11 cellular contexts compared by ENCODE assay signal in the genomic region with DNA sequence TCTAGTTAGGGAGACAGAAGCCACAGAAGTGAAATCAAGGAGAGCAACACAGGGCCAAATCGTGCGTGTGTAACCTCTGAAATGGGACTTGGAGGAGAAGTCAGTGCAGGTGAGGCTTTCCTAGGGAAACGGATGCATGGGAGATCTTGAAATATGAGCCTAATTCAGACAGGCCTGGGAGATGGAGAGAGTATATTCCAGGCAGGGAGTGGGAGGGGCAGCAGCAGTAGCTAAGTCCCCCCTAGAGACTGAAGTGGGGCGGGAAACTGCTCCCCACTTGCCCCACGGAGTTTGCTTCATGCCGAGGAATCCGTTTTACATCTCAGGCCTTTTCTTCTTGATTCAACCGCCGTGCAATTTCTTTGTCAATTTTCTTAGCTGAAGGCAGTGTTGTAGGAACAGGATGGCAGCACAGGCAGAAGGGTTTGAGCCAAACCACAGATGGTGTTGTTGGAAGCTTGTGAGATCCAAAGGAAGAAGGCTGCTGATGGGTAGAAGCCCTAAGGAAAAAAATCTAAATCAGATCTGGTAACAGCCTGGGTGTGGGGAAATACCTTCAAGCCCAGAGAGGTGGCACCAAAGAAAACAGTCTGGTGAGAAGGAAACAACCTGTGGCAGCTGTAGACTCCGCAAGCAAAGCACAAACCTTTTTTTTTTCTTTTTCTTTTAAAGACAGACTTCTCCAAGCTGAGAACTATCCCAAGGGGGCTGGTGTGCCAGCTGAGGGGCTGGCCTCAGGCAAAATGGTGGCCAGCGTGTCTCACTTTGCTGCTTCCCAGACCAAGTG. TPM values are rescaled to one million over a fixed set of nuclear protein-coding genes. Genes with fewer than 3 reads are reported as not detected.
DNase-seq lines count a peak whose midpoint lies in the region; ATAC-seq, FAIRE-seq and TF ChIP-seq lines count a peak whose summit lies in the region.
"Had no signal": no experiment of that assay in that cellular context is flagged by ENCODE, and none has a peak within 500 bp of the region (broad histone marks: within the 10 kb centered on the region; RNA-seq: fewer than 3 reads in every experiment).

No MANE protein-coding gene starts in this region.

- TF ChIP-seq EP300 in SK-N-SH (IDR thresholded peaks at IDR 0.05; ENCODE audit: borderline replicate concordance in 1 of 2, low read depth in 1 of 2, low read length in 1 of 2) = no peak; a peak in 1 of 4 replicates

- intact Hi-C loops in kidney (cut with DNase I) = no loop called here

- H3K9ac ChIP-seq in SK-N-SH = peak overlapping the region; percentile 83; the same call in 1 of the 2 replicates
- H3K9ac ChIP-seq in adipocyte (ENCODE audit: low read length) = peak overlapping the region; percentile 87
- H3K9ac ChIP-seq in kidney (ENCODE audit: low read length in 2 of 2) = no peak overlapping the region

- peak overlapping the region; percentile 79; the same call in 1 of the 2 replicates for H3K4me2 ChIP-seq in SK-N-SH

- POLR2A ChIA-PET in SK-N-SH (lab: Yijun Ruan, JAX) = interaction anchor here (0.6 to 7.1 kb wide), 5 partner anchors 19 to 39 kb away, joined by 3 to 97 read pairs (median 11); a partner anchor contains a TSS

- no peak overlapping the region for H2AFZ ChIP-seq in SK-N-SH (ENCODE audit: low read depth)

- peak overlapping the region; percentile 100 for H3K27ac ChIP-seq in SK-N-SH (ENCODE audit: low read depth in 2 of 2, low read length in 1 of 2)
- H3K27ac ChIP-seq in kidney (ENCODE audit: low read depth in 2 of 2, low read length in 2 of 2) = peak overlapping the region; percentile 10 to 29
- peak overlapping the region; percentile 25 for H3K27ac ChIP-seq in temporal lobe (ENCODE audit: low read depth, low read length)

- TF ChIP-seq CTCF in SK-N-SH (IDR thresholded peaks at IDR 0.05) = no peak
- no peak for TF ChIP-seq CTCF in kidney (IDR thresholded peaks at IDR 0.05; ENCODE audit: borderline replicate concordance, extremely low read depth, insufficient read depth)

- no peaks in the 10 kb centered on the region for H3K9me2 ChIP-seq in SK-N-SH

- DNase-seq in SK-N-SH (no peak), adipocyte (ENCODE audit: low read depth) (no peak), kidney (no peak), MV-4-11 (lab: John Stamatoyannopoulos, UW) (no peak)
- DNase-seq: NCI-H2081 treated with DMSO at 0.1 percent for 48 hours had no signal

- H4K20me1 ChIP-seq in SK-N-SH (ENCODE audit: insufficient read depth) = peaks cover 2% of the 10 kb centered on the region; the same call in 1 of the 2 replicates

- H3K4me3 ChIP-seq in SK-N-SH (ENCODE audit: low read depth in 2 of 2, low read length in 1 of 2) (no peak overlapping the region), adipocyte (ENCODE audit: low read length) (no peak overlapping the region), kidney (ENCODE audit: low read length in 2 of 2) (peak overlapping the region in 1 of 2 donors; percentile 5)

- 88% methylated on average over 11 of the region's 11 CpGs for WGBS in SK-N-SH (ENCODE audit: low lambda C conversion rate)

- peak; percentile 25; the same call in 1 of the 2 replicates for TF ChIP-seq RAD21 in SK-N-SH (IDR thresholded peaks at IDR 0.05; ENCODE audit: low read length)

- FAIRE-seq in kidney (lab: Jason Lieb, UNC) = no peak
- FAIRE-seq: bronchial epithelial cell had no signal

- peaks cover 91% of the 10 kb centered on the region for H3K79me2 ChIP-seq in SK-N-SH (ENCODE audit: insufficient read depth)

- H3F3A ChIP-seq in SK-N-SH (replicated peaks; ENCODE audit: insufficient read depth) = peaks cover 30% of the 10 kb centered on the region

- H3K4me1 ChIP-seq in SK-N-SH (ENCODE audit: control insufficient read depth in 1 of 2, insufficient read depth in 2 of 2, low read depth in 1 of 2, low read length in 1 of 2) (peaks cover 71 to 100% of the 10 kb centered on the region in 2 experiments), adipocyte (ENCODE audit: control insufficient read depth, insufficient read depth, low read length) (peaks cover 77% of the 10 kb centered on the region), kidney (ENCODE audit: control insufficient read depth in 1 of 2, insufficient read depth in 1 of 2, low read depth in 1 of 2, low read length in 2 of 2) (peaks cover 56 to 64% of the 10 kb centered on the region in 2 donors)

- ATAC-seq in SK-N-SH treated with all-trans-retinoic acid at 6 μM for 48 hours = no peak
- ATAC-seq in HG02981 (IDR thresholded peaks at IDR 0.05; ENCODE audit: unreplicated experiment) = no peak
- no peak for ATAC-seq in HG02852 (IDR thresholded peaks at IDR 0.05; ENCODE audit: unreplicated experiment)

- H3K9me3 ChIP-seq in SK-N-SH = no peaks in the 10 kb centered on the region
- no peaks in the 10 kb centered on the region for H3K9me3 ChIP-seq in adipocyte (ENCODE audit: control insufficient read depth, low read length)
- no peaks in the 10 kb centered on the region for H3K9me3 ChIP-seq in kidney (ENCODE audit: control insufficient read depth in 1 of 2, low read length in 2 of 2)

- H3K27me3 ChIP-seq in SK-N-SH (ENCODE audit: insufficient read depth) (no peaks in the 10 kb centered on the region), adipocyte (replicated peaks; ENCODE audit: control insufficient read depth, insufficient read depth, low read length) (no peaks in the 10 kb centered on the region)

- CTCF ChIA-PET in SK-N-SH (lab: Yijun Ruan, JAX) = interaction anchor here (0.7 to 17.7 kb wide), 16 partner anchors 8 to 327 kb away, joined by 3 to 194 read pairs (median 6); a partner anchor contains a TSS

- H3K36me3 ChIP-seq in SK-N-SH (replicated peaks in 1 of 2; ENCODE audit: control insufficient read depth in 1 of 2, insufficient read depth in 2 of 2, low read length in 1 of 2) (no peaks in the 10 kb centered on the region), adipocyte (ENCODE audit: control insufficient read depth, insufficient read depth, low read length, severe bottlenecking) (no peaks in the 10 kb centered on the region), kidney (ENCODE audit: control insufficient read depth in 1 of 2, insufficient read depth in 2 of 2, low read length in 2 of 2) (no peaks in the 10 kb centered on the region)

TF ChIP-seq in SK-N-SH, 30 proteins besides CTCF, POLR2A, EP300 and RAD21 (continues in another document):
- TF ChIP-seq FOXJ3 (CRISPR knock-in tag; IDR thresholded peaks at IDR 0.05) (no peak), NFIC (IDR thresholded peaks at IDR 0.05; ENCODE audit: borderline replicate concordance) (peak; percentile 26; the same call in 1 of the 2 replicates)
- TF ChIP-seq, protein P1, sequence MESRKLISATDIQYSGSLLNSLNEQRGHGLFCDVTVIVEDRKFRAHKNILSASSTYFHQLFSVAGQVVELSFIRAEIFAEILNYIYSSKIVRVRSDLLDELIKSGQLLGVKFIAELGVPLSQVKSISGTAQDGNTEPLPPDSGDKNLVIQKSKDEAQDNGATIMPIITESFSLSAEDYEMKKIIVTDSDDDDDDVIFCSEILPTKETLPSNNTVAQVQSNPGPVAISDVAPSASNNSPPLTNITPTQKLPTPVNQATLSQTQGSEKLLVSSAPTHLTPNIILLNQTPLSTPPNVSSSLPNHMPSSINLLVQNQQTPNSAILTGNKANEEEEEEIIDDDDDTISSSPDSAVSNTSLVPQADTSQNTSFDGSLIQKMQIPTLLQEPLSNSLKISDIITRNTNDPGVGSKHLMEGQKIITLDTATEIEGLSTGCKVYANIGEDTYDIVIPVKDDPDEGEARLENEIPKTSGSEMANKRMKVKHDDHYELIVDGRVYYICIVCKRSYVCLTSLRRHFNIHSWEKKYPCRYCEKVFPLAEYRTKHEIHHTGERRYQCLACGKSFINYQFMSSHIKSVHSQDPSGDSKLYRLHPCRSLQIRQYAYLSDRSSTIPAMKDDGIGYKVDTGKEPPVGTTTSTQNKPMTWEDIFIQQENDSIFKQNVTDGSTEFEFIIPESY (IDR thresholded peaks at IDR 0.05; ENCODE audit: borderline replicate concordance, low read depth) = no peak
- TF ChIP-seq, protein P2, sequence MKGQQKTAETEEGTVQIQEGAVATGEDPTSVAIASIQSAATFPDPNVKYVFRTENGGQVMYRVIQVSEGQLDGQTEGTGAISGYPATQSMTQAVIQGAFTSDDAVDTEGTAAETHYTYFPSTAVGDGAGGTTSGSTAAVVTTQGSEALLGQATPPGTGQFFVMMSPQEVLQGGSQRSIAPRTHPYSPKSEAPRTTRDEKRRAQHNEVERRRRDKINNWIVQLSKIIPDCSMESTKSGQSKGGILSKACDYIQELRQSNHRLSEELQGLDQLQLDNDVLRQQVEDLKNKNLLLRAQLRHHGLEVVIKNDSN (IDR thresholded peaks at IDR 0.05; ENCODE audit: borderline replicate concordance, low read depth) = no peak

TF ChIP-seq in SK-N-SH treated with all-trans-retinoic acid at 6 μM for 48 hours, 23 proteins besides CTCF, POLR2A, EP300 and RAD21 (continues in another document):
- TF ChIP-seq BACH2 (CRISPR knock-in tag; IDR thresholded peaks at IDR 0.05; ENCODE audit: borderline replicate concordance) = no peak
- TF ChIP-seq ARNTL (CRISPR knock-in tag; IDR thresholded peaks at IDR 0.05; ENCODE audit: borderline replicate concordance, low read depth) = no peak
- TF ChIP-seq ZFP30 (CRISPR knock-in tag; IDR thresholded peaks at IDR 0.05) = no peak
- TF ChIP-seq ISL1 (CRISPR knock-in tag; IDR thresholded peaks at IDR 0.05) = no peak
- TF ChIP-seq ESRRG (CRISPR knock-in tag; IDR thresholded peaks at IDR 0.05) = no peak
- no peak for TF ChIP-seq SNAI2 (CRISPR knock-in tag; IDR thresholded peaks at IDR 0.05)
- no peak for TF ChIP-seq GLIS3 (CRISPR knock-in tag; IDR thresholded peaks at IDR 0.05)
- TF ChIP-seq PPARA (CRISPR knock-in tag; IDR thresholded peaks at IDR 0.05; ENCODE audit: borderline replicate concordance) = no peak
- no peak for TF ChIP-seq ZC3H10 (CRISPR knock-in tag; IDR thresholded peaks at IDR 0.05)
- TF ChIP-seq, protein P3, sequence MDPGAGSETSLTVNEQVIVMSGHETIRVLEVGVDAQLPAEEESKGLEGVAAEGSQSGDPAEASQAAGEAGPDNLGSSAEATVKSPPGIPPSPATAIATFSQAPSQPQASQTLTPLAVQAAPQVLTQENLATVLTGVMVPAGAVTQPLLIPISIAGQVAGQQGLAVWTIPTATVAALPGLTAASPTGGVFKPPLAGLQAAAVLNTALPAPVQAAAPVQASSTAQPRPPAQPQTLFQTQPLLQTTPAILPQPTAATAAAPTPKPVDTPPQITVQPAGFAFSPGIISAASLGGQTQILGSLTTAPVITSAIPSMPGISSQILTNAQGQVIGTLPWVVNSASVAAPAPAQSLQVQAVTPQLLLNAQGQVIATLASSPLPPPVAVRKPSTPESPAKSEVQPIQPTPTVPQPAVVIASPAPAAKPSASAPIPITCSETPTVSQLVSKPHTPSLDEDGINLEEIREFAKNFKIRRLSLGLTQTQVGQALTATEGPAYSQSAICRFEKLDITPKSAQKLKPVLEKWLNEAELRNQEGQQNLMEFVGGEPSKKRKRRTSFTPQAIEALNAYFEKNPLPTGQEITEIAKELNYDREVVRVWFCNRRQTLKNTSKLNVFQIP (CRISPR knock-in tag; IDR thresholded peaks at IDR 0.05; ENCODE audit: borderline replicate concordance, low read depth) = no peak
- TF ChIP-seq ZNF8 (CRISPR knock-in tag; IDR thresholded peaks at IDR 0.05) = no peak

RNA-seq across cellular contexts. Expression of a gene that starts 40.2 kb away (rescaled TPM):
- polyA plus RNA-seq in SK-N-SH (2012; rRNA removed) (69.2 and 92.2 TPM in 2 replicates), kidney (ENCODE audit: insufficient read depth, low read depth, low replicate concordance) (142 TPM)
- polyA plus RNA-seq in SK-N-SH (2012; cell fraction: cytosol; rRNA removed) = 66.4 and 74.6 TPM in 2 replicates
- polyA plus RNA-seq in SK-N-SH (2012; cell fraction: nucleus; rRNA removed) = 83.4 and 100 TPM in 2 replicates
- total RNA-seq in kidney (398 TPM), temporal lobe (13.5 TPM)
- polyA plus RNA-seq: IgD-negative memory B cell had no signal

Comparison
In these comparisons a context has a peak if more than half of its experiments do, and no peak if none do; other contexts are left out.
1. H3K27ac ChIP-seq: peak in every context shown above with its lines; median percentile 100 in SK-N-SH; 25 in temporal lobe; 20 in kidney.
2. H3K9ac ChIP-seq: peak in SK-N-SH (single experiment) and adipocyte (single experiment); none in kidney (0 of 2).
3. RNA of a gene that starts 40.2 kb away (total RNA-seq): 398 TPM in kidney (single experiment); 13.5 TPM in temporal lobe (single experiment); every median in the first group is over 10 times any median in the second.